ENCODE assay signal across 37 cellular contexts in genomic region chr10:3146289-3146688, GRCh38.
"Had no signal": no experiment of that assay in that cellular context is flagged by ENCODE, and none has a peak within 500 bp of the region (broad histone marks: within the 10 kb centered on the region; RNA-seq: fewer than 3 reads in every experiment).

No MANE protein-coding gene starts in this region.

- H3K9me3 Mint-ChIP-seq: activated B cell treated with CpG ODN at 0.5 μM for 24 hours; activated CD4-positive, alpha-beta memory T cell treated with anti-CD3 and anti-CD28 coated beads for 36 hours; activated CD4-positive, alpha-beta T cell treated with anti-CD3 and anti-CD28 coated beads, Interleukin-2, amount 10 ng/mL, durations not matched to agents 24 days and 14 days; activated CD8-positive, alpha-beta T cell treated with anti-CD3 and anti-CD28 coated beads for 36 hours; activated naive CD4-positive, alpha-beta T cell treated with anti-CD3 and anti-CD28 coated beads for 36 hours; activated naive CD4-positive, alpha-beta T cell treated with anti-CD3 and anti-CD28 coated beads, Interleukin-2, amount 50 U/mL, for 72 hours; activated naive CD8-positive, alpha-beta T cell treated with anti-CD3 and anti-CD28 coated beads for 36 hours; activated T-cell treated with anti-CD3 and anti-CD28 coated beads, Interleukin-2, amount 50 U/mL, for 4 hours; activated T-cell treated with anti-CD3 and anti-CD28 coated beads, Interleukin-2, amount 50 U/mL, for 72 hours; activated T-helper 1 cell treated with anti-CD3 and anti-CD28 coated beads, Interleukin-12 subunit alpha, Interleukin-12 subunit beta, Interleukin-2, Interleukin-4 antibody, amounts not matched to agents 30 ng/mL and 10 ng/mL and 1 ng/mL, durations not matched to agents 14 hours and 24 hours and 36 hours; activated T-helper 17 cell treated with anti-CD3 and anti-CD28 coated beads, Interleukin-2, amount 50 U/mL, for 72 hours; T-helper 1 cell treated with Interleukin-12 subunit alpha and Interleukin-12 subunit beta and Interleukin-4 antibody, amounts not matched to agents 30 μg/mL and 1 μg/mL, for 36 hours; T-helper 2 cell treated with Interferon-gamma antibody and Interleukin-4, amounts not matched to agents 5 μg/mL and 100 μg/mL, for 36 hours had no signal

- H3K4me3 ChIP-seq: adrenal gland, body of pancreas, breast epithelium had no signal

- H3K27ac ChIP-seq: adrenal gland, body of pancreas, brain microvascular endothelial cell, breast epithelium, VCaP had no signal

- H3K27me3 Mint-ChIP-seq: activated B cell treated with CpG ODN at 0.5 μM for 24 hours; activated CD4-positive, alpha-beta memory T cell treated with anti-CD3 and anti-CD28 coated beads for 36 hours; activated CD4-positive, alpha-beta T cell treated with anti-CD3 and anti-CD28 coated beads, Interleukin-2, amount 10 ng/mL, durations not matched to agents 24 days and 14 days; activated CD8-positive, alpha-beta T cell treated with anti-CD3 and anti-CD28 coated beads for 36 hours; activated naive CD8-positive, alpha-beta T cell treated with anti-CD3 and anti-CD28 coated beads for 36 hours; activated T-helper 17 cell treated with anti-CD3 and anti-CD28 coated beads, Interleukin-2, amount 50 U/mL, for 72 hours had no signal

- DNase-seq: activated B cell treated with CpG ODN at 0.5 μM for 24 hours; activated CD4-positive, alpha-beta memory T cell treated with anti-CD3 and anti-CD28 coated beads for 36 hours; activated CD4-positive, alpha-beta T cell treated with anti-CD3 and anti-CD28 coated beads for 4 hours; activated CD4-positive, alpha-beta T cell treated with anti-CD3 and anti-CD28 coated beads, Interleukin-2, amount 10 ng/mL, durations not matched to agents 24 days and 14 days; activated CD4-positive, alpha-beta T cell treated with anti-CD3 and anti-CD28 coated beads, Interleukin-2, amount 50 U/mL, for 1 hour; activated CD4-positive, alpha-beta T cell treated with anti-CD3 and anti-CD28 coated beads, Interleukin-2, amount 50 U/mL, for 4 hours; activated CD4-positive, CD25-positive, alpha-beta regulatory T cell treated with anti-CD3 and anti-CD28 coated beads, Interleukin-2, amount 50 U/mL, for 72 hours; activated CD8-positive, alpha-beta memory T cell treated with anti-CD3 and anti-CD28 coated beads, Interleukin-2, amount 50 U/mL, for 4 hours; activated CD8-positive, alpha-beta T cell treated with anti-CD3 and anti-CD28 coated beads for 36 hours; activated gamma-delta T cell treated with Interleukin-2 at 50 U/mL for 16 hours; activated naive CD4-positive, alpha-beta T cell; activated naive CD4-positive, alpha-beta T cell treated with anti-CD3 and anti-CD28 coated beads for 36 hours; activated naive CD4-positive, alpha-beta T cell treated with anti-CD3 and anti-CD28 coated beads, Interleukin-2, amount 50 U/mL, for 16 hours; activated naive CD8-positive, alpha-beta T cell treated with anti-CD3 and anti-CD28 coated beads for 36 hours; activated T-cell treated with anti-CD3 and anti-CD28 coated beads for 4 hours; activated T-cell treated with anti-CD3 and anti-CD28 coated beads, Interleukin-2, amount 50 U/mL, for 1 hour; activated T-cell treated with anti-CD3 and anti-CD28 coated beads, Interleukin-2, amount 50 U/mL, for 4 hours; activated T-cell treated with anti-CD3 and anti-CD28 coated beads, Interleukin-2, amount 50 U/mL, for 72 hours; adrenal gland; amniotic stem cell; aorta; body of pancreas; brain microvascular endothelial cell; central memory CD4-positive, alpha-beta T cell; SW 1271; T-helper 1 cell; T-helper 2 cell; T-helper 9 cell had no signal

- H3K27ac Mint-ChIP-seq: activated B cell treated with CpG ODN at 0.5 μM for 24 hours; activated CD4-positive, alpha-beta memory T cell treated with anti-CD3 and anti-CD28 coated beads for 36 hours; activated CD4-positive, alpha-beta T cell treated with anti-CD3 and anti-CD28 coated beads, Interleukin-2, amount 10 ng/mL, durations not matched to agents 24 days and 14 days; activated CD8-positive, alpha-beta T cell treated with anti-CD3 and anti-CD28 coated beads for 36 hours; activated naive CD4-positive, alpha-beta T cell treated with anti-CD3 and anti-CD28 coated beads for 36 hours; activated naive CD8-positive, alpha-beta T cell treated with anti-CD3 and anti-CD28 coated beads for 36 hours; activated T-cell treated with anti-CD3 and anti-CD28 coated beads, Interleukin-2, amount 50 U/mL, for 72 hours; activated T-helper 1 cell treated with anti-CD3 and anti-CD28 coated beads, Interleukin-12 subunit alpha, Interleukin-12 subunit beta, Interleukin-2, Interleukin-4 antibody, amounts not matched to agents 30 ng/mL and 10 ng/mL and 1 ng/mL, durations not matched to agents 14 hours and 24 hours and 36 hours; activated T-helper 17 cell treated with anti-CD3 and anti-CD28 coated beads, Interleukin-2, amount 50 U/mL, for 72 hours; T-helper 1 cell treated with Interleukin-12 subunit alpha and Interleukin-12 subunit beta and Interleukin-4 antibody, amounts not matched to agents 30 μg/mL and 1 μg/mL, for 36 hours; T-helper 2 cell treated with Interferon-gamma antibody and Interleukin-4, amounts not matched to agents 5 μg/mL and 100 μg/mL, for 36 hours had no signal

- H3K4me1 Mint-ChIP-seq: activated B cell treated with CpG ODN at 0.5 μM for 24 hours; activated CD4-positive, alpha-beta T cell treated with anti-CD3 and anti-CD28 coated beads, Interleukin-2, amount 10 ng/mL, durations not matched to agents 24 days and 14 days; activated naive CD8-positive, alpha-beta T cell treated with anti-CD3 and anti-CD28 coated beads for 36 hours; activated T-helper 17 cell treated with anti-CD3 and anti-CD28 coated beads, Interleukin-2, amount 50 U/mL, for 72 hours had no signal

- FAIRE-seq: astrocyte, TTC549 had no signal

- ATAC-seq: activated CD8-positive, alpha-beta T cell treated with anti-CD3 and anti-CD28 coated beads for 36 hours; activated naive CD4-positive, alpha-beta T cell treated with anti-CD3 and anti-CD28 coated beads, Interleukin-2, amount 50 U/mL, for 72 hours; activated T-cell treated with anti-CD3 and anti-CD28 coated beads, Interleukin-2, amount 50 U/mL, for 4 hours; activated T-cell treated with anti-CD3 and anti-CD28 coated beads, Interleukin-2, amount 50 U/mL, for 72 hours; activated T-helper 17 cell treated with anti-CD3 and anti-CD28 coated beads, Interleukin-2, amount 50 U/mL, for 72 hours; body of pancreas had no signal

- H3K9me3 ChIP-seq: adrenal gland, body of pancreas, breast epithelium had no signal

- H3K4me3 Mint-ChIP-seq: activated B cell treated with CpG ODN at 0.5 μM for 24 hours; activated CD4-positive, alpha-beta memory T cell treated with anti-CD3 and anti-CD28 coated beads for 36 hours; activated CD4-positive, alpha-beta T cell treated with anti-CD3 and anti-CD28 coated beads, Interleukin-2, amount 10 ng/mL, durations not matched to agents 24 days and 14 days; activated CD8-positive, alpha-beta T cell treated with anti-CD3 and anti-CD28 coated beads for 36 hours; activated naive CD4-positive, alpha-beta T cell treated with anti-CD3 and anti-CD28 coated beads for 36 hours; activated naive CD8-positive, alpha-beta T cell treated with anti-CD3 and anti-CD28 coated beads for 36 hours; activated T-cell treated with anti-CD3 and anti-CD28 coated beads, Interleukin-2, amount 50 U/mL, for 4 hours; activated T-cell treated with anti-CD3 and anti-CD28 coated beads, Interleukin-2, amount 50 U/mL, for 72 hours; activated T-helper 1 cell treated with anti-CD3 and anti-CD28 coated beads, Interleukin-12 subunit alpha, Interleukin-12 subunit beta, Interleukin-2, Interleukin-4 antibody, amounts not matched to agents 30 ng/mL and 10 ng/mL and 1 ng/mL, durations not matched to agents 14 hours and 24 hours and 36 hours; activated T-helper 17 cell treated with anti-CD3 and anti-CD28 coated beads, Interleukin-2, amount 50 U/mL, for 72 hours; T-helper 1 cell treated with Interleukin-12 subunit alpha and Interleukin-12 subunit beta and Interleukin-4 antibody, amounts not matched to agents 30 μg/mL and 1 μg/mL, for 36 hours; T-helper 2 cell treated with Interferon-gamma antibody and Interleukin-4, amounts not matched to agents 5 μg/mL and 100 μg/mL, for 36 hours had no signal

- H3K27me3 ChIP-seq: adrenal gland, body of pancreas, brain microvascular endothelial cell, breast epithelium had no signal

- H3K4me1 ChIP-seq: adrenal gland, body of pancreas, breast epithelium had no signal
